In the genomic region with DNA sequence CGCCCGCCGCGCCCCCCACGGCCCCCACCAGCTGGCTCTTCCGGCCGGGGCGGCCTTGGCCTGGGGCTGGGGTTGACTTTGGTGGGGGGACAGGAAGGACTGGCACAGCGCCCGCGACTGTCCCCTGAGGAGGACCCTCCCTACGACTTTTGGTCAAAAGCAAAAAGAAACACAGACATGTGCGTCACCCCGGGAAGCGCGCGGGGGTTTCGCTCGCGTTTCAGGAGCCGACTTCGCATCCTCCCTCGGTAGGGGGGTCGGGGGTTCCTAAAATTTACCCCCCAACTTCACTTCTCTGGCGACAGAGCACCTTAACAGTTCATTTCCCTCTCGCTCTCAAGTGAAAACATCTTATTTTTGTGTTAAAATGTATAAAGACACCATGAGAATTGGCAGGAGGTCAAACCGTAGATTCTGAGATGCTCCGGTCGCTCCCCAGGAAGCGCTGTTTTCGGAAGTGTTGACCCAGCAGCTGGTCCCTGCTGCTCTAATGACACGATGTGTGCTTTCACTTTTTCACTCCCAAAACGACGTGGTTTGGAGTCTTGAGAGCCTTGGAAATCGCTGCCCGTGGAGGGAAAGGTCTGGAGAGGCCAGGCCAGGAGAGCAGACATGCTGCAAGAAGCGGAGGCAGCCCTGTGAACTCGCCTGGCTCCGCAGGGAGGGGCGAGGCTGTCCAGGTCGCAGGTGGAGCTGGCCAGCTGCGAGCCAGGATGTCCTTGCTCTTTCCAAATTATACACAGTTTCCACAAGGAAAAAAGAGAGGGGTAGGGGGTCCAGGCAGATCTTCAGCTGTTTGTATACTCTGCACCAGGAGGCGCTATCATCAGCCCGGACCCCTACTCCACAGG, we compare ENCODE assay signal across 8 cellular contexts.
DNase-seq lines count a peak whose midpoint lies in the region; ATAC-seq, FAIRE-seq and TF ChIP-seq lines count a peak whose summit lies in the region.

No MANE protein-coding gene starts in this region.

- DNase-seq in AG09309 (ENCODE audit: low read depth): no peak
- DNase-seq in RWPE2 (ENCODE audit: low spot score): no peak
- no peak for DNase-seq in K562 (ENCODE audit: extremely low read depth in 1 of 4, low spot score in 3 of 4)
- DNase-seq in sciatic nerve (ENCODE audit: low spot score): peak; percentile 82

- WGBS in K562 (ENCODE audit: insufficient coverage, low coverage, missing lambda C conversion rate): 22% methylated on average over 28 of the region's 44 CpGs

- TF ChIP-seq CTCF in AG09309 (IDR thresholded peaks at IDR 0.05; ENCODE audit: control insufficient read depth, insufficient read depth, low read depth, low read length, missing control alignments) (peak; percentile 12), RWPE2 (IDR thresholded peaks at IDR 0.05; ENCODE audit: poor library complexity, severe bottlenecking) (no peak), K562 (IDR thresholded peaks at IDR 0.05 in 2 of 3, conservative IDR thresholded peaks at IDR 0.05 in 1 of 3; ENCODE audit: insufficient read depth in 2 of 3, low read depth in 1 of 3, low read length in 3 of 3) (0 out of 6 replicates have a peak, but pooled peaks of 2 of the 3 experiments have one; percentile 6 to 26)

- H3K27me3 ChIP-seq in RWPE2 (ENCODE audit: insufficient read depth, poor library complexity, severe bottlenecking) (no peaks in the 10 kb centered on the region), K562 (ENCODE audit: control insufficient read depth in 2 of 2, insufficient read depth in 2 of 2, low read length in 2 of 2) (peaks cover 13 to 28% of the 10 kb centered on the region in 2 experiments)

- H3K27ac ChIP-seq in RWPE2 (ENCODE audit: poor library complexity, severe bottlenecking) (no peak overlapping the region), K562 (ENCODE audit: extremely low read depth, low read depth, low read length) (no peak overlapping the region)

- 0 out of 4 replicates have a peak overlapping the region, but pooled peaks of 1 of the 2 experiments have one; percentile 61 for H3K9ac ChIP-seq in K562 (ENCODE audit: insufficient read depth in 1 of 2, low read depth in 2 of 2, low read length in 2 of 2)

- H2AFZ ChIP-seq in K562 (ENCODE audit: low read depth, low read length): no peak overlapping the region

- H3K9me3 ChIP-seq in RWPE2 (ENCODE audit: severe bottlenecking): no peaks in the 10 kb centered on the region
- H3K9me3 ChIP-seq in K562 (replicated peaks; ENCODE audit: control insufficient read depth, insufficient read depth, low read depth, low read length): no peaks in the 10 kb centered on the region

- intact Hi-C loops in K562 (cut with micrococcal nuclease): no loop called here
- intact Hi-C loops in sciatic nerve (cut with DNase I): loop anchor here (10.0 kb wide), 1 partner anchor 197 kb away; no protein-coding TSS in a partner anchor

- in situ Hi-C loops in K562 (cut with MboI): no loop called here

- CTCF ChIA-PET in K562 (lab: Yijun Ruan, JAX; ENCODE audit: low intra/inter-chr PET ratio): no interaction called here

- H3K9me1 ChIP-seq in K562 (ENCODE audit: control insufficient read depth, insufficient read depth, low read length): no peaks in the 10 kb centered on the region

- no peak for TF ChIP-seq EP300 in K562 (IDR thresholded peaks at IDR 0.05; ENCODE audit: low read length)

- H3K79me2 ChIP-seq in K562 (ENCODE audit: control insufficient read depth, insufficient read depth, low read length): no peaks in the 10 kb centered on the region

- POLR2A ChIA-PET in K562 (lab: Yijun Ruan, JAX): interaction anchor here (0.5 kb wide), 1 partner anchor 976 kb away, joined by 3 read pairs; no protein-coding TSS in a partner anchor

- ATAC-seq in GM21447 (IDR thresholded peaks at IDR 0.05; ENCODE audit: unreplicated experiment): peak; percentile 45
- ATAC-seq in RWPE2 (ENCODE audit: low read depth): peak; percentile 22; the same call in 1 of the 3 replicates
- ATAC-seq in K562: no peak
- ATAC-seq in sciatic nerve: peak; percentile 59
- no peak for ATAC-seq in GM19328 (IDR thresholded peaks at IDR 0.05; ENCODE audit: unreplicated experiment)
- no peak for ATAC-seq in GM19452 (IDR thresholded peaks at IDR 0.05; ENCODE audit: unreplicated experiment)

- H3K4me2 ChIP-seq in K562 (ENCODE audit: insufficient read depth, low read length): no peak overlapping the region

- TF ChIP-seq RAD21 in K562 (CRISPR knock-in tag; conservative IDR thresholded peaks at IDR 0.05 in 1 of 2, IDR thresholded peaks at IDR 0.05 in 1 of 2): no peak

- peak overlapping the region; percentile 72 for H3K4me3 ChIP-seq in AG09309 (ENCODE audit: control insufficient read depth, low read depth, low read length)
- peak overlapping the region; percentile 42 for H3K4me3 ChIP-seq in RWPE2 (ENCODE audit: severe bottlenecking)
- no peak overlapping the region for H3K4me3 ChIP-seq in K562
- H3K4me3 ChIP-seq in iPS-11a (ENCODE audit: low read depth, low read length): peak overlapping the region; percentile 48

- H3K36me3 ChIP-seq in RWPE2 (ENCODE audit: low read depth) (no peaks in the 10 kb centered on the region), K562 (ENCODE audit: control insufficient read depth, insufficient read depth, low read length) (no peaks in the 10 kb centered on the region)

- TF ChIP-seq POLR2A in K562 (conservative IDR thresholded peaks at IDR 0.05): no peak

- BruUV-seq in K562 (replicated peaks; lab: Mats Ljungman, UMichigan): no TSS peak

- H3K4me1 ChIP-seq in RWPE2 (ENCODE audit: insufficient read depth, poor library complexity, severe bottlenecking) (no peaks in the 10 kb centered on the region), K562 (replicated peaks in 1 of 2; ENCODE audit: control insufficient read depth in 2 of 2, insufficient read depth in 2 of 2, low read length in 2 of 2) (peaks cover 0 to 13% of the 10 kb centered on the region in 2 experiments; a peak in 2 of 5 replicates)

- no peak for FAIRE-seq in K562 (lab: Jason Lieb, UNC)

- no peaks in the 10 kb centered on the region for H4K20me1 ChIP-seq in K562 (replicated peaks; ENCODE audit: control insufficient read depth, insufficient read depth, low read length)

TF ChIP-seq in K562, 482 proteins besides CTCF, POLR2A, EP300 and RAD21 (continues in another document):
- TF ChIP-seq STAT5A (IDR thresholded peaks at IDR 0.05; ENCODE audit: borderline replicate concordance, low read length): no peak
- TF ChIP-seq, protein P1, sequence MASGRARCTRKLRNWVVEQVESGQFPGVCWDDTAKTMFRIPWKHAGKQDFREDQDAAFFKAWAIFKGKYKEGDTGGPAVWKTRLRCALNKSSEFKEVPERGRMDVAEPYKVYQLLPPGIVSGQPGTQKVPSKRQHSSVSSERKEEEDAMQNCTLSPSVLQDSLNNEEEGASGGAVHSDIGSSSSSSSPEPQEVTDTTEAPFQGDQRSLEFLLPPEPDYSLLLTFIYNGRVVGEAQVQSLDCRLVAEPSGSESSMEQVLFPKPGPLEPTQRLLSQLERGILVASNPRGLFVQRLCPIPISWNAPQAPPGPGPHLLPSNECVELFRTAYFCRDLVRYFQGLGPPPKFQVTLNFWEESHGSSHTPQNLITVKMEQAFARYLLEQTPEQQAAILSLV (tag; IDR thresholded peaks at IDR 0.05): no peak
- no peak for TF ChIP-seq BHLHE40 (IDR thresholded peaks at IDR 0.05; ENCODE audit: low read length)
- TF ChIP-seq, protein P2, sequence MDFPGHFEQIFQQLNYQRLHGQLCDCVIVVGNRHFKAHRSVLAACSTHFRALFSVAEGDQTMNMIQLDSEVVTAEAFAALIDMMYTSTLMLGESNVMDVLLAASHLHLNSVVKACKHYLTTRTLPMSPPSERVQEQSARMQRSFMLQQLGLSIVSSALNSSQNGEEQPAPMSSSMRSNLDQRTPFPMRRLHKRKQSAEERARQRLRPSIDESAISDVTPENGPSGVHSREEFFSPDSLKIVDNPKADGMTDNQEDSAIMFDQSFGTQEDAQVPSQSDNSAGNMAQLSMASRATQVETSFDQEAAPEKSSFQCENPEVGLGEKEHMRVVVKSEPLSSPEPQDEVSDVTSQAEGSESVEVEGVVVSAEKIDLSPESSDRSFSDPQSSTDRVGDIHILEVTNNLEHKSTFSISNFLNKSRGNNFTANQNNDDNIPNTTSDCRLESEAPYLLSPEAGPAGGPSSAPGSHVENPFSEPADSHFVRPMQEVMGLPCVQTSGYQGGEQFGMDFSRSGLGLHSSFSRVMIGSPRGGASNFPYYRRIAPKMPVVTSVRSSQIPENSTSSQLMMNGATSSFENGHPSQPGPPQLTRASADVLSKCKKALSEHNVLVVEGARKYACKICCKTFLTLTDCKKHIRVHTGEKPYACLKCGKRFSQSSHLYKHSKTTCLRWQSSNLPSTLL (IDR thresholded peaks at IDR 0.05): no peak
- no peak for TF ChIP-seq MXI1 (IDR thresholded peaks at IDR 0.05; ENCODE audit: low read depth, low read length)
- no peak for TF ChIP-seq TARDBP (IDR thresholded peaks at IDR 0.05)
- TF ChIP-seq, protein P3, sequence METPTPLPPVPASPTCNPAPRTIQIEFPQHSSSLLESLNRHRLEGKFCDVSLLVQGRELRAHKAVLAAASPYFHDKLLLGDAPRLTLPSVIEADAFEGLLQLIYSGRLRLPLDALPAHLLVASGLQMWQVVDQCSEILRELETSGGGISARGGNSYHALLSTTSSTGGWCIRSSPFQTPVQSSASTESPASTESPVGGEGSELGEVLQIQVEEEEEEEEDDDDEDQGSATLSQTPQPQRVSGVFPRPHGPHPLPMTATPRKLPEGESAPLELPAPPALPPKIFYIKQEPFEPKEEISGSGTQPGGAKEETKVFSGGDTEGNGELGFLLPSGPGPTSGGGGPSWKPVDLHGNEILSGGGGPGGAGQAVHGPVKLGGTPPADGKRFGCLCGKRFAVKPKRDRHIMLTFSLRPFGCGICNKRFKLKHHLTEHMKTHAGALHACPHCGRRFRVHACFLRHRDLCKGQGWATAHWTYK (CRISPR knock-in tag; IDR thresholded peaks at IDR 0.05): no peak
- TF ChIP-seq, protein P4, sequence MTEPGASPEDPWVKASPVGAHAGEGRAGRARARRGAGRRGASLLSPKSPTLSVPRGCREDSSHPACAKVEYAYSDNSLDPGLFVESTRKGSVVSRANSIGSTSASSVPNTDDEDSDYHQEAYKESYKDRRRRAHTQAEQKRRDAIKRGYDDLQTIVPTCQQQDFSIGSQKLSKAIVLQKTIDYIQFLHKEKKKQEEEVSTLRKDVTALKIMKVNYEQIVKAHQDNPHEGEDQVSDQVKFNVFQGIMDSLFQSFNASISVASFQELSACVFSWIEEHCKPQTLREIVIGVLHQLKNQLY (CRISPR knock-in tag; conservative IDR thresholded peaks at IDR 0.05): no peak
- TF ChIP-seq TEAD2 (tag; IDR thresholded peaks at IDR 0.05): no peak
- TF ChIP-seq POLR2G (IDR thresholded peaks at IDR 0.05; ENCODE audit: low read depth, low read length): no peak
- TF ChIP-seq, protein P5, sequence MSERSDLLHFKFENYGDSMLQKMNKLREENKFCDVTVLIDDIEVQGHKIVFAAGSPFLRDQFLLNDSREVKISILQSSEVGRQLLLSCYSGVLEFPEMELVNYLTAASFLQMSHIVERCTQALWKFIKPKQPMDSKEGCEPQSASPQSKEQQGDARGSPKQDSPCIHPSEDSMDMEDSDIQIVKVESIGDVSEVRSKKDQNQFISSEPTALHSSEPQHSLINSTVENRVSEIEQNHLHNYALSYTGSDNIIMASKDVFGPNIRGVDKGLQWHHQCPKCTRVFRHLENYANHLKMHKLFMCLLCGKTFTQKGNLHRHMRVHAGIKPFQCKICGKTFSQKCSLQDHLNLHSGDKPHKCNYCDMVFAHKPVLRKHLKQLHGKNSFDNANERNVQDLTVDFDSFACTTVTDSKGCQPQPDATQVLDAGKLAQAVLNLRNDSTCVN (CRISPR knock-in tag; IDR thresholded peaks at IDR 0.05): no peak

Comparison
In these comparisons a context has a peak if more than half of its experiments do, and no peak if none do; other contexts are left out.
1. ATAC-seq: peak in GM21447 (single experiment), RWPE2 (single experiment) and sciatic nerve (single experiment); none in K562 (single experiment), GM19328 (single experiment) and GM19452 (single experiment).